ENCODE assay signal across 8 cellular contexts in genomic region chr1:183633676-183634343, GRCh38. TPM values are rescaled to one million over a fixed set of nuclear protein-coding genes. Genes with fewer than 3 reads are reported as not detected.
DNase-seq lines count a peak whose midpoint lies in the region; ATAC-seq, FAIRE-seq and TF ChIP-seq lines count a peak whose summit lies in the region.

No MANE protein-coding gene starts in this region.

- H3K27ac ChIP-seq in A549 = peak overlapping the region; percentile 98
- peak overlapping the region; percentile 93 for H3K27ac ChIP-seq in epithelial cell of prostate

- peaks cover 30% of the 10 kb centered on the region for H3K4me1 ChIP-seq in A549
- no peaks in the 10 kb centered on the region for H3K4me1 ChIP-seq in ES-I3 (ENCODE audit: insufficient read depth, low read length)

- H3K4me2 ChIP-seq in A549 = peak overlapping the region; percentile 87

- peak; percentile 41 to 56; a peak in 4 of 6 replicates for ATAC-seq in A549

- no peak for FAIRE-seq in A549 (lab: Jason Lieb, UNC)

- WGBS in A549 (ENCODE audit: missing lambda C conversion rate) = 0% methylated on average over 1 of the region's 1 CpG

- no peak for TF ChIP-seq EP300 in A549 (IDR thresholded peaks at IDR 0.05)

- H3K9ac ChIP-seq in ES-I3 (ENCODE audit: low read depth, low read length) = peak overlapping the region; percentile 93; the same call in 1 of the 2 replicates

- DNase-seq in A549 (ENCODE audit: low read depth in 1 of 2, low spot score in 1 of 2) (peak; percentile 61 to 83), H7 (peak; percentile 54), M059J (ENCODE audit: low read depth) (peak; percentile 93), T-helper 2 cell (peak in 3 of 5 experiments; percentile 12 to 84 (median 46)), epithelial cell of prostate (ENCODE audit: low read depth, low spot score) (no peak), activated gamma-delta T cell (lab: John Stamatoyannopoulos, UW) (no peak)

- peaks cover 8% of the 10 kb centered on the region; the same call in 1 of the 2 replicates for H3K27me3 ChIP-seq in H7 (ENCODE audit: control insufficient read depth, insufficient read depth, low read length)

- CTCF ChIA-PET in A549 (lab: Yijun Ruan, JAX) = interaction anchor here (0.7 to 4.0 kb wide), 9 partner anchors 11 to 282 kb away, joined by 3 to 21 read pairs (median 4); partner anchors contain the start of gene APOBEC4

- TF ChIP-seq CTCF in A549 (IDR thresholded peaks at IDR 0.05) (peak; percentile 75), nephron (IDR thresholded peaks at IDR 0.05; ENCODE audit: unreplicated experiment in 3 of 3) (peak; percentile 47 to 61 (median 49))

- POLR2A ChIA-PET in A549 (lab: Yijun Ruan, JAX) = interaction anchor here (0.6 to 1.0 kb wide), 3 partner anchors 8 to 66 kb away, joined by 3 to 4 read pairs (median 3); no protein-coding TSS in a partner anchor

- peaks cover 23% of the 10 kb centered on the region for H3K36me3 Mint-ChIP-seq in nephron (ENCODE audit: low read depth)

- TF ChIP-seq RAD21 in A549 (conservative IDR thresholded peaks at IDR 0.05 in 1 of 2, IDR thresholded peaks at IDR 0.05 in 1 of 2) = peak in 1 of 2 experiments; percentile 28; a peak in 1 of 5 replicates

- peak overlapping the region; percentile 93 to 99 (median 97) for H3K27ac Mint-ChIP-seq in nephron

- peaks cover 22% of the 10 kb centered on the region for H3K27me3 Mint-ChIP-seq in nephron (ENCODE audit: low read depth)

- H3K9me3 Mint-ChIP-seq in nephron = no peaks in the 10 kb centered on the region

- H3K4me1 Mint-ChIP-seq in nephron = peaks cover 39% of the 10 kb centered on the region

- peak overlapping the region; percentile 100 for H3K4me3 Mint-ChIP-seq in nephron

- H3K4me3 ChIP-seq in A549 = peak overlapping the region; percentile 96
- H3K4me3 ChIP-seq in H7 (ENCODE audit: insufficient read depth, low read depth, low read length) = peak overlapping the region; percentile 95

- H3K36me3 ChIP-seq in ES-I3 (ENCODE audit: insufficient read depth, low read length) (no peaks in the 10 kb centered on the region), H7 (replicated peaks; ENCODE audit: control insufficient read depth, insufficient read depth, low read length) (peaks cover 7% of the 10 kb centered on the region)

- TF ChIP-seq POLR2A in A549 (IDR thresholded peaks at IDR 0.05; ENCODE audit: low read length) = no peak

- H3K9me3 ChIP-seq in A549 = no peaks in the 10 kb centered on the region
- no peaks in the 10 kb centered on the region for H3K9me3 ChIP-seq in ES-I3 (ENCODE audit: control insufficient read depth, insufficient read depth, low read length)

TF ChIP-seq in A549, 52 proteins besides CTCF, POLR2A, EP300 and RAD21:
- TF ChIP-seq SMC3 (IDR thresholded peaks at IDR 0.05) (peak; percentile 35; the same call in 1 of the 3 replicates), HMGXB4 (CRISPR knock-in tag; IDR thresholded peaks at IDR 0.05; ENCODE audit: borderline replicate concordance) (peak; percentile 28; the same call in 1 of the 2 replicates), KDM5A (IDR thresholded peaks at IDR 0.05) (no peak), ZFP36 (IDR thresholded peaks at IDR 0.05; ENCODE audit: borderline replicate concordance, partially characterized antibody) (peak; percentile 15), GATA3 (IDR thresholded peaks at IDR 0.05; ENCODE audit: borderline replicate concordance) (no peak)
- TF ChIP-seq, protein P1, sequence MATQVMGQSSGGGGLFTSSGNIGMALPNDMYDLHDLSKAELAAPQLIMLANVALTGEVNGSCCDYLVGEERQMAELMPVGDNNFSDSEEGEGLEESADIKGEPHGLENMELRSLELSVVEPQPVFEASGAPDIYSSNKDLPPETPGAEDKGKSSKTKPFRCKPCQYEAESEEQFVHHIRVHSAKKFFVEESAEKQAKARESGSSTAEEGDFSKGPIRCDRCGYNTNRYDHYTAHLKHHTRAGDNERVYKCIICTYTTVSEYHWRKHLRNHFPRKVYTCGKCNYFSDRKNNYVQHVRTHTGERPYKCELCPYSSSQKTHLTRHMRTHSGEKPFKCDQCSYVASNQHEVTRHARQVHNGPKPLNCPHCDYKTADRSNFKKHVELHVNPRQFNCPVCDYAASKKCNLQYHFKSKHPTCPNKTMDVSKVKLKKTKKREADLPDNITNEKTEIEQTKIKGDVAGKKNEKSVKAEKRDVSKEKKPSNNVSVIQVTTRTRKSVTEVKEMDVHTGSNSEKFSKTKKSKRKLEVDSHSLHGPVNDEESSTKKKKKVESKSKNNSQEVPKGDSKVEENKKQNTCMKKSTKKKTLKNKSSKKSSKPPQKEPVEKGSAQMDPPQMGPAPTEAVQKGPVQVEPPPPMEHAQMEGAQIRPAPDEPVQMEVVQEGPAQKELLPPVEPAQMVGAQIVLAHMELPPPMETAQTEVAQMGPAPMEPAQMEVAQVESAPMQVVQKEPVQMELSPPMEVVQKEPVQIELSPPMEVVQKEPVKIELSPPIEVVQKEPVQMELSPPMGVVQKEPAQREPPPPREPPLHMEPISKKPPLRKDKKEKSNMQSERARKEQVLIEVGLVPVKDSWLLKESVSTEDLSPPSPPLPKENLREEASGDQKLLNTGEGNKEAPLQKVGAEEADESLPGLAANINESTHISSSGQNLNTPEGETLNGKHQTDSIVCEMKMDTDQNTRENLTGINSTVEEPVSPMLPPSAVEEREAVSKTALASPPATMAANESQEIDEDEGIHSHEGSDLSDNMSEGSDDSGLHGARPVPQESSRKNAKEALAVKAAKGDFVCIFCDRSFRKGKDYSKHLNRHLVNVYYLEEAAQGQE (IDR thresholded peaks at IDR 0.05) = 0 out of 2 replicates have a peak, but pooled peaks have one; percentile 24
TF ChIP-seq in A549: peak in this region for 4.

RNA-seq across cellular contexts. Expression of gene ARPC5, which starts 1.8 kb away (rescaled TPM):
- 147 and 189 TPM in 2 replicates for polyA plus RNA-seq in A549 (2011; rRNA removed)
- 37.2 and 44.0 TPM in 2 replicates for polyA plus RNA-seq in A549 (2012; cell fraction: cytosol; rRNA removed)
- polyA plus RNA-seq in A549 (2012; cell fraction: nucleus; rRNA removed) = 9.9 and 21.1 TPM in 2 replicates
- 180 to 207 TPM (median 198 TPM) in 3 replicates for polyA plus RNA-seq in A549 (2017; fragmentation: RNase III; extraction: RNeasy Plus Mini Kit Qiagen cat#74134 plus additional on column Dnase treatment)
- polyA minus RNA-seq in A549 (2011; rRNA and poly(A)+ RNA removed) = 52.7 and 59.0 TPM in 2 replicates
- 104 and 133 TPM in 2 replicates for total RNA-seq in H7 (2014; rRNA removed; shearing (Covaris generic))
- 293 and 409 TPM in 2 replicates for total RNA-seq in M059J (2014; rRNA removed; shearing (Covaris generic))

RNA-seq across cellular contexts. Expression of gene APOBEC4, which starts 19.3 kb away (rescaled TPM):
- polyA plus RNA-seq in A549 (2011; rRNA removed) (not detected in 2 replicates), A549 (2017; fragmentation: RNase III; extraction: RNeasy Plus Mini Kit Qiagen cat#74134 plus additional on column Dnase treatment) (not detected in 3 replicates)
- not detected in 2 replicates for polyA plus RNA-seq in A549 (2012; cell fraction: cytosol; rRNA removed)
- polyA plus RNA-seq in A549 (2012; cell fraction: nucleus; rRNA removed) = not detected in 2 replicates
- not detected in 2 replicates for polyA minus RNA-seq in A549 (2011; rRNA and poly(A)+ RNA removed)
- total RNA-seq in H7 (2014; rRNA removed; shearing (Covaris generic)) = not detected in 2 replicates
- total RNA-seq in M059J (2014; rRNA removed; shearing (Covaris generic)) = not detected in 2 replicates

RNA-seq across cellular contexts. Expression of gene NCF2, which starts 43.6 kb away (rescaled TPM):
- 4.5 and 5.5 TPM in 2 replicates for polyA plus RNA-seq in A549 (2011; rRNA removed)
- 5.2 and 5.9 TPM in 2 replicates for polyA plus RNA-seq in A549 (2012; cell fraction: cytosol; rRNA removed)
- polyA plus RNA-seq in A549 (2012; cell fraction: nucleus; rRNA removed) = 4.7 and 7.4 TPM in 2 replicates
- 4.6 to 6.2 TPM (median 4.9 TPM) in 3 replicates for polyA plus RNA-seq in A549 (2017; fragmentation: RNase III; extraction: RNeasy Plus Mini Kit Qiagen cat#74134 plus additional on column Dnase treatment)
- 2.7 and 3.6 TPM in 2 replicates for polyA minus RNA-seq in A549 (2011; rRNA and poly(A)+ RNA removed)
- total RNA-seq in H7 (2014; rRNA removed; shearing (Covaris generic)) = 0.14 TPM in 1 of 2 replicates, not detected in the other
- total RNA-seq in M059J (2014; rRNA removed; shearing (Covaris generic)) = 10.8 and 17.1 TPM in 2 replicates

Comparison
In these comparisons a context has a peak if more than half of its experiments do, and no peak if none do; other contexts are left out.
1. DNase-seq: peak in A549 (2 of 2), H7 (single experiment), M059J (single experiment) and T-helper 2 cell (3 of 5); none in epithelial cell of prostate (single experiment) and activated gamma-delta T cell (single experiment).
2. RNA of gene NCF2, which starts 43.6 kb away (total RNA-seq): 10.8 to 17.1 TPM in M059J; 0.14 TPM in H7; every median in the first group is over 10 times any median in the second.